ENCODE assay signal across 8 cellular contexts in the genomic region with DNA sequence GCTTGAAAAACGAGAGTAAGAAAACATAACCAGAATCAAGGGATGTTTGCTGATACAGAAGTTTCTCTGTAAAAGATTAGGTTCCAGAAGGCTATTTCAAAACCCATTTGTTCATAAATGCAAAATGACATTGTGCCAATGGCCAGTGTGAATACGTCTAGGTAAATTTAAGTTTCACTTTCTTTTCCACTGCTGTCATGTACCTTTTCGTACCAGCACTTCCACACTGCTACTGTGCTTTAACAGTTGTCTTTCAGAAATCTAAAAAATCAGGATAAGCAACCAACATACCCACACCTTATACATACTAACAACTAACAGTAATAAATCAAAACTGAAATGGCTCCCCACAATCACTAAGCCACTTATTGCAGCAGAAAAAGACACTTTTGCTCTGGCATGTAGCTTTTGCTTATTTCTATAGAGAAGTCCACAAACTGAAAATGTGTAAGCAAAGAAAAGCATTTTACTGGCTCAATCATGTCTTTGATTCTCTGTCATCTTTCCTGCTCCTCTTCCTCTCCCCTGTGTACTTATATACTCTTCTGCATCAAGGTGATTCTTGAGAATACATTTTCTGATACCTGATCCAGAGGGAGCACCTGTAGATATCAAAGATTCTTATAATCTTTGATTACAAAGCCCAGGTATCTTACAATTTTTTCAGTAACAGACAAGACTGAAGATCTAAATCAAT. TPM values are rescaled to one million over a fixed set of nuclear protein-coding genes. Genes with fewer than 3 reads are reported as not detected.
A peak's percentile ranks its signal among the peaks of the same experiment; 100 is the strongest.
DNase-seq lines count a peak whose midpoint lies in the region; ATAC-seq, FAIRE-seq and TF ChIP-seq lines count a peak whose summit lies in the region.

No MANE protein-coding gene starts in this region.

- ATAC-seq in heart right ventricle (peak in 6 of 8 donors; percentile 29 to 54 (median 40)), HG03460 (IDR thresholded peaks at IDR 0.05; ENCODE audit: unreplicated experiment) (peak; percentile 49), natural killer cell (peak; percentile 50 to 68 (median 54))

- no peaks in the 10 kb centered on the region for H3K27me3 ChIP-seq in heart right ventricle

- H3K36me3 ChIP-seq in heart right ventricle: peaks cover 0 to 14% (median 0%) of the 10 kb centered on the region in 9 donors

- peaks cover 7 to 80% (median 65%) of the 10 kb centered on the region in 9 donors for H3K4me1 ChIP-seq in heart right ventricle

- no peaks in the 10 kb centered on the region for H3K9me3 ChIP-seq in heart right ventricle

- H3K27ac ChIP-seq in heart right ventricle: peak overlapping the region; percentile 19 to 91 (median 84)

- H3K4me3 ChIP-seq in heart right ventricle: peak overlapping the region in 8 of 10 donors; percentile 8 to 54 (median 38)
- no peak overlapping the region for H3K4me3 ChIP-seq in choroid plexus epithelial cell (ENCODE audit: low read depth, low read length)

- intact Hi-C loops in heart right ventricle (cut with DNase I): loop anchor here in 8 of 10 donors (5.0 to 10.0 kb wide), 4 partner anchors 38 to 77 kb away; partner anchors contain the start of gene WBP4 (in 1 of the 8)
- intact Hi-C loops in cardiac septum (cut with DNase I): loop anchor here (5.0 kb wide), 1 partner anchor 77 kb away; the partner anchor contains the start of gene WBP4
- intact Hi-C loops in natural killer cell (cut with micrococcal nuclease): loop anchor here (2.0 to 5.0 kb wide), 2 partner anchors 20 to 63 kb away; no protein-coding TSS in a partner anchor

- H3K4me3 Mint-ChIP-seq in natural killer cell: peak overlapping the region; percentile 89

- peaks cover 6% of the 10 kb centered on the region for H3K36me3 Mint-ChIP-seq in natural killer cell

- peaks cover 73 to 75% of the 10 kb centered on the region in 2 donors for H3K4me1 Mint-ChIP-seq in natural killer cell

- 16 to 31% methylated on average over 3 of the region's 3 CpGs for WGBS in heart right ventricle, 2 donors

- no peak for TF ChIP-seq CTCF in heart right ventricle (IDR thresholded peaks at IDR 0.05)
- no peak for TF ChIP-seq CTCF in choroid plexus epithelial cell (conservative IDR thresholded peaks at IDR 0.05; ENCODE audit: low read depth, low read length)
- no peak for TF ChIP-seq CTCF in natural killer cell (IDR thresholded peaks at IDR 0.05)

- FAIRE-seq in HTR-8/SVneo (lab: Jason Lieb, UNC): no peak

- H3K27me3 Mint-ChIP-seq in natural killer cell (ENCODE audit: low read depth in 2 of 2): no peaks in the 10 kb centered on the region

- H3K9me3 Mint-ChIP-seq in natural killer cell: no peaks in the 10 kb centered on the region

- no peak for DNase-seq in heart right ventricle
- no peak for DNase-seq in cardiac septum (ENCODE audit: low spot score)
- DNase-seq in choroid plexus epithelial cell (ENCODE audit: low read depth): peak; percentile 38
- DNase-seq in natural killer cell: no peak
- no peak for DNase-seq in NCI-H774 (lab: John Stamatoyannopoulos, UW)
- DNase-seq in NCI-H1092 treated with DMSO at 0.1 percent for 48 hours (lab: John Stamatoyannopoulos, UW): no peak
- no peak for DNase-seq in HTR-8/SVneo (ENCODE audit: insufficient read length, low spot score)

- H3K27ac Mint-ChIP-seq in natural killer cell: peak overlapping the region; percentile 87 to 93

RNA-seq across cellular contexts. Expression of gene ELF1, which starts 34.3 kb away (rescaled TPM):
- 10 to 100 TPM; 31.1 to 60.5 (median 39.5) TPM for total RNA-seq in heart right ventricle
- polyA plus RNA-seq in heart right ventricle: 10 to 100 TPM in 1 of 2 donors, 1 to 10 TPM in 1; 9.9 to 10.4 TPM
- 36.6 TPM for total RNA-seq in cardiac septum
- 100 to 1,000 TPM; 174 to 216 (median 193) TPM for total RNA-seq in natural killer cell
